ENCODE assay signal across 20 cellular contexts in the genomic region with DNA sequence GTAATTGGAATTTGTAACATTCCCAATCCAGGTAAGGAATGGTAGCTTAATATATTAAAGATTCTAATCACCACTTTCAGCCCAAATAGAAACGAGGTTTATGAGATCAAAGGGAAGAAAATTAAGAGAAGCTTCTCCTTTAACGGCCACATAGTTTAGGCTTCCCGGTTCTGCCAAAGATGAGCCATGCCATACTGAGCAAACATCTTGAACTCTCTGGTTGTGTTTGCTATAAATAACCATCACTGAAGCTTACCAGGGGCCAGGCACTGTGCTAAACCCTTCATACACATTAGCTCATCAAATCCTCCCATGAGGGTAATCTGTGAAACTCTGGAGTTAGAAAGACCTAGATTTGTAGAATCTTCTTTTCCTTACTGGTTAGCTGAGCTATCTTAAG. TPM values are rescaled to one million over a fixed set of nuclear protein-coding genes. Genes with fewer than 3 reads are reported as not detected.
DNase-seq lines count a peak whose midpoint lies in the region; ATAC-seq and TF ChIP-seq lines count a peak whose summit lies in the region.
"Had no signal": no experiment of that assay in that cellular context is flagged by ENCODE, and none has a peak within 500 bp of the region (broad histone marks: within the 10 kb centered on the region; RNA-seq: fewer than 3 reads in every experiment).

No MANE protein-coding gene starts in this region.

- TF ChIP-seq EP300 in sigmoid colon (IDR thresholded peaks at IDR 0.05), result no peak

- no peaks in the 10 kb centered on the region for H3K36me3 ChIP-seq in mucosa of rectum (ENCODE audit: control insufficient read depth in 2 of 2, insufficient read depth in 2 of 2, low read length in 2 of 2)
- peaks cover 16 to 53% (median 25%) of the 10 kb centered on the region in 4 donors for H3K36me3 ChIP-seq in sigmoid colon
- H3K36me3 ChIP-seq in upper lobe of right lung, result no peaks in the 10 kb centered on the region
- H3K36me3 ChIP-seq in neuronal stem cell (replicated peaks in 1 of 2; ENCODE audit: control insufficient read depth in 2 of 2, insufficient read depth in 2 of 2, low read length in 2 of 2), result no peaks in the 10 kb centered on the region
- H3K36me3 ChIP-seq: Peyer's patch had no signal

- H3K4me1 ChIP-seq in mucosa of rectum (ENCODE audit: control insufficient read depth in 2 of 2, insufficient read depth in 2 of 2, low read length in 2 of 2) (no peaks in the 10 kb centered on the region), sigmoid colon (peaks cover 0 to 42% (median 26%) of the 10 kb centered on the region in 4 donors), upper lobe of right lung (peaks cover 13% of the 10 kb centered on the region), neuronal stem cell (ENCODE audit: control insufficient read depth in 2 of 2, insufficient read depth in 1 of 2, low read depth in 1 of 2, low read length in 2 of 2) (peaks cover 2 to 7% of the 10 kb centered on the region in 2 donors)

- no peak for TF ChIP-seq POLR2A in sigmoid colon (IDR thresholded peaks at IDR 0.05)

- TF ChIP-seq CTCF in coronary artery (IDR thresholded peaks at IDR 0.05) (no peak), sigmoid colon (IDR thresholded peaks at IDR 0.05) (no peak), upper lobe of right lung (IDR thresholded peaks at IDR 0.05) (no peak)

- no peak overlapping the region for H2BK15ac ChIP-seq in neuronal stem cell (ENCODE audit: low read length)

- no peak overlapping the region for H2BK12ac ChIP-seq in neuronal stem cell (ENCODE audit: low read length)

- H3K27me3 ChIP-seq in mucosa of rectum (ENCODE audit: control insufficient read depth in 2 of 2, insufficient read depth in 2 of 2, low read length in 2 of 2) (peaks cover 4 to 6% of the 10 kb centered on the region in 2 donors), sigmoid colon (peaks cover 0 to 4% (median 4%) of the 10 kb centered on the region in 3 donors), upper lobe of right lung (peaks cover 18% of the 10 kb centered on the region), neuronal stem cell (ENCODE audit: control insufficient read depth in 3 of 3, insufficient read depth in 3 of 3, low read depth in 1 of 3, low read length in 3 of 3) (peaks cover 3 to 53% (median 36%) of the 10 kb centered on the region in 3 experiments)
- H3K27me3 ChIP-seq: Peyer's patch had no signal

- H3K14ac ChIP-seq in neuronal stem cell (ENCODE audit: low read length), result no peak overlapping the region

- no peaks in the 10 kb centered on the region for H3K9me3 ChIP-seq in mucosa of rectum (ENCODE audit: control insufficient read depth in 2 of 2, low read length in 2 of 2)
- no peaks in the 10 kb centered on the region for H3K9me3 ChIP-seq in sigmoid colon
- H3K9me3 ChIP-seq in upper lobe of right lung, result no peaks in the 10 kb centered on the region
- H3K9me3 ChIP-seq in neuronal stem cell (replicated peaks in 1 of 2; ENCODE audit: control insufficient read depth in 2 of 2, insufficient read depth in 1 of 2, low read depth in 1 of 2, low read length in 2 of 2), result no peaks in the 10 kb centered on the region
- H3K9me3 ChIP-seq: Peyer's patch had no signal

- H2BK5ac ChIP-seq in neuronal stem cell (ENCODE audit: low read length), result no peak overlapping the region

- no peak overlapping the region for H3K4ac ChIP-seq in neuronal stem cell (ENCODE audit: low read length)

- no peak overlapping the region for H3K23ac ChIP-seq in neuronal stem cell (ENCODE audit: low read depth, low read length, poor library complexity)

- H3K9ac ChIP-seq in mucosa of rectum (ENCODE audit: low read depth in 1 of 2, low read length in 2 of 2), result no peak overlapping the region
- no peak overlapping the region for H3K9ac ChIP-seq in neuronal stem cell (ENCODE audit: low read depth, low read length, poor library complexity)
- H3K9ac ChIP-seq: GM23248 had no signal

- H3K4me3 ChIP-seq in coronary artery (peak overlapping the region; percentile 76), mucosa of rectum (ENCODE audit: low read length in 2 of 2) (peak overlapping the region in 1 of 2 donors; percentile 59), sigmoid colon (peak overlapping the region; percentile 51 to 70 (median 68)), upper lobe of right lung (peak overlapping the region; percentile 45), neuronal stem cell (ENCODE audit: low read length in 2 of 2) (no peak overlapping the region)
- H3K4me3 ChIP-seq: GM23248 had no signal

- H3K27ac ChIP-seq in coronary artery (peak overlapping the region; percentile 82 to 88), mucosa of rectum (ENCODE audit: low read depth in 2 of 2, low read length in 2 of 2) (peak overlapping the region; percentile 11 to 72), sigmoid colon (peak overlapping the region; percentile 95 to 98 (median 96)), upper lobe of right lung (peak overlapping the region; percentile 24), neuronal stem cell (replicated peaks; ENCODE audit: low read length) (no peak overlapping the region)
- H3K27ac ChIP-seq: GM23248 had no signal

- WGBS in sigmoid colon, 2 donors, result 28 to 58% methylated on average over 3 of the region's 3 CpGs
- no CpG with 5 or more reads among the region's 3 CpGs for WGBS in neuronal stem cell (ENCODE audit: extremely low coverage in 2 of 2, insufficient read length in 2 of 2, insufficient replicate concordance in 1 of 2), 2 donors

- no peaks in the 10 kb centered on the region for H3K79me1 ChIP-seq in neuronal stem cell (ENCODE audit: low read depth, low read length)

- intact Hi-C loops in sigmoid colon (cut with DNase I), result no loop called here
- intact Hi-C loops in upper lobe of right lung (cut with DNase I), result no loop called here

- DNase-seq in coronary artery (ENCODE audit: low spot score) (no peak), sigmoid colon (no peak), upper lobe of right lung (no peak), midbrain (lab: John Stamatoyannopoulos, UW) (no peak), neuronal stem cell (ENCODE audit: low spot score) (no peak)
- no peak for DNase-seq in activated naive CD4-positive, alpha-beta T cell treated with anti-CD3 and anti-CD28 coated beads, Interleukin-2, amount 50 U/mL, for 16 hours
- DNase-seq: C1 segment of cervical spinal cord, DMS79 treated with DMSO at 0.1 percent for 48 hours, GM23248, NCI-H1417, NCI-H187 treated with DMSO at 0.1 percent for 48 hours, NCI-H2171 treated with DMSO at 0.1 percent for 48 hours, NCI-H510A treated with DMSO at 0.1 percent for 48 hours, Right ventricle myocardium superior had no signal

- H3K4me2 ChIP-seq in neuronal stem cell (ENCODE audit: insufficient read depth, low read length, poor library complexity, severe bottlenecking), result no peak overlapping the region

- H2AK5ac ChIP-seq in neuronal stem cell (ENCODE audit: low read depth, low read length), result no peak overlapping the region

- no peak overlapping the region for H2BK120ac ChIP-seq in neuronal stem cell (ENCODE audit: low read depth, low read length)

- H3K18ac ChIP-seq in neuronal stem cell (ENCODE audit: low read length), result no peak overlapping the region

- H4K91ac ChIP-seq in neuronal stem cell (ENCODE audit: low read depth, low read length, poor library complexity), result no peak overlapping the region

- no peak overlapping the region for H2AFZ ChIP-seq in neuronal stem cell (ENCODE audit: low read length)
- H2AFZ ChIP-seq: GM23248 had no signal

- ATAC-seq in upper lobe of right lung (no peak), HG02763 (IDR thresholded peaks at IDR 0.05; ENCODE audit: unreplicated experiment) (no peak)
- ATAC-seq: HCT116 had no signal

- H4K8ac ChIP-seq in neuronal stem cell (ENCODE audit: low read depth, low read length), result no peak overlapping the region

RNA-seq across cellular contexts. Expression of a gene that starts 2.8 kb away (rescaled TPM):
- total RNA-seq in sigmoid colon (over 10,000 TPM in 1 of 4 donors, 1,000 to 10,000 TPM in 3; 4,282 to 11,818 (median 7,071) TPM), upper lobe of right lung (106 TPM)
- polyA plus RNA-seq in sigmoid colon, result 100 to 1,000 TPM in 1 of 3 donors, 10 to 100 TPM in 1, 1 to 10 TPM in 1; 5.1 to 262 (median 31.8) TPM
- polyA plus RNA-seq in neuronal stem cell (2013, experiment 1 of 2), result 0.26 TPM
- 0.24 TPM for polyA plus RNA-seq in neuronal stem cell (2013, experiment 2 of 2)
- total RNA-seq: A673, G401, GM23248 had no signal

RNA-seq across cellular contexts. Expression of a gene that starts 34.3 kb away (rescaled TPM):
- total RNA-seq in sigmoid colon (10 to 100 TPM; 29.5 to 44.2 (median 34.7) TPM), upper lobe of right lung (30.3 TPM)
- polyA plus RNA-seq in sigmoid colon, result 10 to 100 TPM; 23.9 to 34.9 (median 30.6) TPM
- 34.5 TPM for polyA plus RNA-seq in neuronal stem cell (2013, experiment 1 of 2)
- polyA plus RNA-seq in neuronal stem cell (2013, experiment 2 of 2), result 35.7 TPM

Comparison
In these comparisons a context has a peak if more than half of its experiments do, and no peak if none do; other contexts are left out.
1. H3K4me3 ChIP-seq: peak in coronary artery (single experiment), sigmoid colon (4 of 4) and upper lobe of right lung (single experiment); none in neuronal stem cell (0 of 2).
2. RNA of a gene that starts 2.8 kb away (total RNA-seq): 4,282 to 11,818 TPM in sigmoid colon; 106 TPM in upper lobe of right lung (single experiment); every median in the first group is over 10 times any median in the second.